10 cellular contexts compared by ENCODE assay signal in the genomic region with DNA sequence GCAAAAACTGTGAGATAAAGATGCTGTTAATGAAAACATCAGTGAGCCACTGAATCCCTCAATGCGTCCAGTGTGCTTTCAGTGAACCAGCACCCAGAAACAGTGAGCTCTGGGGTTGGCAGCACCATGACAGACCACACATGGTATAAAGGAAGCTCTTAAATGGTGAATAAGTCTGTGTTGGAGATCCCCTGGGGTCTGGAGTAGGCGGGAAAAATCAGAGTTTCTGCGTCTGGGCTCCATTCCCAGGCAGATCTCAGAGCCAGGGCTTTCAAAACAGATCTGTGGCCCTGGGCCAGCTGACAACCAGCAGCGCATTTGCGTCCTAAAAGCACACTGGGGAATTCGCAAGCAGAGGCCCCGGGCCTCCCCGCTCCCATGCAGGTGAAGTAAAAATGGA.
DNase-seq lines count a peak whose midpoint lies in the region; ATAC-seq and TF ChIP-seq lines count a peak whose summit lies in the region.
"Had no signal": no experiment of that assay in that cellular context is flagged by ENCODE, and none has a peak within 500 bp of the region (broad histone marks: within the 10 kb centered on the region; RNA-seq: fewer than 3 reads in every experiment).

No MANE protein-coding gene starts in this region.

- TF ChIP-seq CTCF in type B pancreatic cell (conservative IDR thresholded peaks at IDR 0.05) = no peak

- H3K4me1 ChIP-seq in stomach smooth muscle (ENCODE audit: control insufficient read depth, insufficient read depth, low read length) = peaks cover 19% of the 10 kb centered on the region

- H3K27ac Mint-ChIP-seq in type B pancreatic cell = no peak overlapping the region
- H3K27ac Mint-ChIP-seq in T-helper 2 cell treated with Interferon-gamma antibody and Interleukin-4, amounts not matched to agents 5 μg/mL and 100 μg/mL, for 36 hours = no peak overlapping the region

- no peaks in the 10 kb centered on the region for H3K36me3 Mint-ChIP-seq in type B pancreatic cell
- no peaks in the 10 kb centered on the region for H3K36me3 Mint-ChIP-seq in T-helper 2 cell treated with Interferon-gamma antibody and Interleukin-4, amounts not matched to agents 5 μg/mL and 100 μg/mL, for 36 hours (ENCODE audit: low read depth)

- H3K36me3 ChIP-seq in H7 (replicated peaks; ENCODE audit: control insufficient read depth, insufficient read depth, low read length) = no peaks in the 10 kb centered on the region
- H3K36me3 ChIP-seq in stomach smooth muscle (ENCODE audit: control insufficient read depth in 2 of 2, insufficient read depth in 2 of 2, low read length in 2 of 2) = no peaks in the 10 kb centered on the region

- H3K4me3 Mint-ChIP-seq in type B pancreatic cell = no peak overlapping the region
- H3K4me3 Mint-ChIP-seq in T-helper 2 cell treated with Interferon-gamma antibody and Interleukin-4, amounts not matched to agents 5 μg/mL and 100 μg/mL, for 36 hours = no peak overlapping the region

- no peaks in the 10 kb centered on the region for H3K9me3 ChIP-seq in stomach smooth muscle (ENCODE audit: control insufficient read depth in 2 of 2, low read length in 2 of 2)
- H3K9me3 ChIP-seq: SJSA1 had no signal

- no peaks in the 10 kb centered on the region for H3K4me1 Mint-ChIP-seq in type B pancreatic cell (ENCODE audit: unreplicated experiment)
- H3K4me1 Mint-ChIP-seq in T-helper 2 cell treated with Interferon-gamma antibody and Interleukin-4, amounts not matched to agents 5 μg/mL and 100 μg/mL, for 36 hours (ENCODE audit: low read depth) = no peaks in the 10 kb centered on the region

- H3K27me3 Mint-ChIP-seq in type B pancreatic cell = peaks cover 9% of the 10 kb centered on the region
- H3K27me3 Mint-ChIP-seq in T-helper 2 cell treated with Interferon-gamma antibody and Interleukin-4, amounts not matched to agents 5 μg/mL and 100 μg/mL, for 36 hours (ENCODE audit: low read depth) = no peaks in the 10 kb centered on the region

- peak; percentile 15 for DNase-seq in H7
- DNase-seq in anterior cingulate cortex (lab: John Stamatoyannopoulos, UW) = peak; percentile 6 to 93 (median 72)
- peak in 44 of 51 donors; percentile 6 to 86 (median 62) for DNase-seq in hypothalamus (lab: John Stamatoyannopoulos, UW)
- DNase-seq in type B pancreatic cell (ENCODE audit: extremely low spot score, unreplicated experiment) = no peak
- DNase-seq in NCI-H748 (lab: John Stamatoyannopoulos, UW; ENCODE audit: unreplicated experiment) = no peak
- DNase-seq in T-helper 2 cell treated with Interferon-gamma antibody and Interleukin-4, amounts not matched to agents 5 μg/mL and 100 μg/mL, for 36 hours (ENCODE audit: low spot score) = no peak
- DNase-seq: activated naive CD4-positive, alpha-beta T cell treated with Interleukin-2 at 50 U/mL for 16 hours had no signal

- H3K9ac ChIP-seq in stomach smooth muscle (ENCODE audit: low read length in 2 of 2) = peak overlapping the region in 1 of 2 donors; percentile 5

- H3K27me3 ChIP-seq in H7 (ENCODE audit: control insufficient read depth, insufficient read depth, low read length) = no peaks in the 10 kb centered on the region
- H3K27me3 ChIP-seq in stomach smooth muscle (ENCODE audit: control insufficient read depth in 1 of 2, insufficient read depth in 2 of 2, low read length in 2 of 2) = no peaks in the 10 kb centered on the region
- H3K27me3 ChIP-seq: SJSA1 had no signal

- H3K4me3 ChIP-seq in H7 (ENCODE audit: insufficient read depth, low read depth, low read length) (no peak overlapping the region), stomach smooth muscle (ENCODE audit: low read length in 2 of 2) (peak overlapping the region in 1 of 2 donors; percentile 29)
- H3K4me3 ChIP-seq: SJSA1 had no signal

- peak overlapping the region; percentile 46 for H3K27ac ChIP-seq in stomach smooth muscle (ENCODE audit: low read length)
- H3K27ac ChIP-seq: SJSA1 had no signal

- no peaks in the 10 kb centered on the region for H3K9me3 Mint-ChIP-seq in type B pancreatic cell
- H3K9me3 Mint-ChIP-seq in T-helper 2 cell treated with Interferon-gamma antibody and Interleukin-4, amounts not matched to agents 5 μg/mL and 100 μg/mL, for 36 hours = no peaks in the 10 kb centered on the region

- ATAC-seq in GM19463 (IDR thresholded peaks at IDR 0.05; ENCODE audit: unreplicated experiment) = no peak

Comparison
In these comparisons a context has a peak if more than half of its experiments do, and no peak if none do; other contexts are left out.
1. DNase-seq: peak in H7 (single experiment), anterior cingulate cortex (58 of 58) and hypothalamus (44 of 51); none in type B pancreatic cell (single experiment), NCI-H748 (single experiment) and T-helper 2 cell treated with Interferon-gamma antibody and Interleukin-4, amounts not matched to agents 5 μg/mL and 100 μg/mL, for 36 hours (single experiment).